In genomic region chr6:109687271-109687721, GRCh38 we compare ENCODE assay signal across 12 cellular contexts. TPM values are rescaled to one million over a fixed set of nuclear protein-coding genes. Genes with fewer than 3 reads are reported as not detected.
DNase-seq lines count a peak whose midpoint lies in the region; ATAC-seq, FAIRE-seq and TF ChIP-seq lines count a peak whose summit lies in the region.
"Had no signal": no experiment of that assay in that cellular context is flagged by ENCODE, and none has a peak within 500 bp of the region (broad histone marks: within the 10 kb centered on the region; RNA-seq: fewer than 3 reads in every experiment).

No MANE protein-coding gene starts in this region.

- H2BK120ac ChIP-seq in H1 (replicated peaks; ENCODE audit: low read depth, low read length) (no peak overlapping the region), H9 (ENCODE audit: low read depth, low read length, poor library complexity, severe bottlenecking) (no peak overlapping the region)

- TF ChIP-seq CTCF in H1 (IDR thresholded peaks at IDR 0.05; ENCODE audit: control extremely low read depth in 1 of 3, insufficient read depth in 1 of 3, low read depth in 1 of 3, low read length in 3 of 3) (no peak), H9 (conservative IDR thresholded peaks at IDR 0.05) (no peak)

- no peak overlapping the region for H3K4me3 Mint-ChIP-seq in H9

- H3K4me1 ChIP-seq in H1 (replicated peaks in 1 of 4; ENCODE audit: control insufficient read depth in 3 of 4, insufficient read depth in 4 of 4, low read length in 3 of 4) = peaks cover 0 to 2% (median 0%) of the 10 kb centered on the region in 4 experiments; a peak in 1 of 7 replicates
- H3K4me1 ChIP-seq in H9 (ENCODE audit: insufficient read depth, low read length) = 0 out of 2 replicates have a peak, but pooled peaks cover 2% of the 10 kb centered on the region

- H3K4ac ChIP-seq in H1 (replicated peaks; ENCODE audit: insufficient read length, low read depth, low read length) (no peak overlapping the region), H9 (ENCODE audit: low read depth, low read length) (no peak overlapping the region)

- no peak for FAIRE-seq in H1 (lab: Jason Lieb, UNC)

- no peak overlapping the region for H3T11ph ChIP-seq in H9 (ENCODE audit: low read length)

- H3K9me3 Mint-ChIP-seq in H9 = peaks cover 18 to 22% of the 10 kb centered on the region in 2 experiments; a peak in 4 of 5 replicates

- peak in 1 of 2 donors; percentile 13 for ATAC-seq in left cardiac atrium
- ATAC-seq in left ventricle myocardium superior = no peak
- ATAC-seq in stimulated activated naive CD8-positive, alpha-beta T cell treated with anti-CD3 and anti-CD28 coated beads, Interleukin-15, Interleukin-2, amounts not matched to agents 100 U/mL and 50 U/mL, for 24 hours = peak; percentile 21

- no peak overlapping the region for H3K27ac Mint-ChIP-seq in H9

- H3K18ac ChIP-seq in H1 (ENCODE audit: extremely low read depth, low read length) (no peak overlapping the region), H9 (ENCODE audit: insufficient read length, low read depth, low read length) (no peak overlapping the region)

- no peaks in the 10 kb centered on the region; a peak in 1 of 4 replicates for H3K9me3 ChIP-seq in H1 (ENCODE audit: insufficient read depth in 2 of 2, low read depth in 1 of 2, low read length in 1 of 2)
- no peaks in the 10 kb centered on the region for H3K9me3 ChIP-seq in H9 (ENCODE audit: control insufficient read depth, low read depth, low read length)

- H3K56ac ChIP-seq in H1 (replicated peaks; ENCODE audit: insufficient read length, low read depth, low read length) (no peak overlapping the region), H9 (ENCODE audit: insufficient read length, low read depth, low read length) (no peak overlapping the region)

- no peak overlapping the region for H2AK5ac ChIP-seq in H1 (ENCODE audit: low read depth, low read length)
- H2AK5ac ChIP-seq in H9 (ENCODE audit: insufficient read length, low read length) = no peak overlapping the region

- H3K23ac ChIP-seq in H1 (ENCODE audit: insufficient read length) (no peak overlapping the region), H9 (ENCODE audit: insufficient read length, low read depth, low read length) (no peak overlapping the region)

- no peak overlapping the region for H3K9ac ChIP-seq in H1 (replicated peaks in 1 of 4; ENCODE audit: extremely low read depth in 1 of 4, low read depth in 3 of 4, low read length in 3 of 4)
- H3K9ac ChIP-seq in H9 (ENCODE audit: extremely low read depth, insufficient read length, low read length) = no peak overlapping the region

- H3K27ac ChIP-seq in H1 (ENCODE audit: low read depth, low read length) = no peak overlapping the region
- H3K27ac ChIP-seq in H9 (ENCODE audit: insufficient read length, low read depth, low read length) = no peak overlapping the region
- H3K27ac ChIP-seq: stomach had no signal

- H4K20me1 ChIP-seq in H1 (replicated peaks in 1 of 2; ENCODE audit: control insufficient read depth in 1 of 2, insufficient read depth in 2 of 2, low read length in 2 of 2) (peaks cover 0 to 1% of the 10 kb centered on the region in 2 experiments), H9 (ENCODE audit: control insufficient read depth, insufficient read depth, insufficient read length) (no peaks in the 10 kb centered on the region)

- no peak overlapping the region for H2BK5ac ChIP-seq in H1 (ENCODE audit: low read depth, low read length)
- H2BK5ac ChIP-seq in H9 (ENCODE audit: insufficient read length, low read length) = no peak overlapping the region

- TF ChIP-seq EP300 in H1 (IDR thresholded peaks at IDR 0.05; ENCODE audit: borderline replicate concordance in 1 of 2, low read depth in 2 of 2, low read length in 2 of 2) = no peak

- H3K36me3 ChIP-seq in H1 (ENCODE audit: control insufficient read depth in 2 of 4, insufficient read depth in 4 of 4, low read length in 3 of 4) = no peaks in the 10 kb centered on the region
- H3K36me3 ChIP-seq: heart left ventricle, stomach had no signal

- H4K8ac ChIP-seq in H1 (ENCODE audit: extremely low read depth, insufficient read depth, low read length) (no peak overlapping the region), H9 (replicated peaks; ENCODE audit: insufficient read length, low read depth, low read length) (no peak overlapping the region)

- intact Hi-C loops in left cardiac atrium (cut with DNase I) (no loop called here), left ventricle myocardium superior (cut with micrococcal nuclease) (no loop called here)

- H3K79me2 ChIP-seq in H1 (ENCODE audit: control insufficient read depth in 1 of 2, insufficient read depth in 2 of 2, low read length in 2 of 2) (peaks cover 0 to 10% of the 10 kb centered on the region in 2 experiments; a peak in 2 of 4 replicates), H9 (ENCODE audit: insufficient read depth, low read length) (peaks cover 2% of the 10 kb centered on the region; the same call in 1 of the 2 replicates)

- no peak overlapping the region for H3K4me2 ChIP-seq in H1 (ENCODE audit: insufficient read depth in 1 of 2, low read depth in 2 of 2, low read length in 2 of 2)
- no peak overlapping the region for H3K4me2 ChIP-seq in H9 (ENCODE audit: insufficient read depth, insufficient read length, low read length)

- 83% methylated on average over 2 of the region's 2 CpGs; no CpG with 5 or more reads in 1 of the 2 experiments for WGBS in H1 (ENCODE audit: extremely low coverage in 1 of 2, insufficient coverage in 1 of 2, insufficient read length in 1 of 2, insufficient replicate concordance in 2 of 2, low coverage in 1 of 2, low lambda C conversion rate in 2 of 2, missing lambda C conversion rate in 1 of 2), 2 experiments
- WGBS in H9 (ENCODE audit: extremely low coverage, insufficient read length, low lambda C conversion rate) = no CpG with 5 or more reads among the region's 2 CpGs

- 0 out of 2 replicates have a peak overlapping the region, but pooled peaks have one; percentile 44 for H2AFZ ChIP-seq in H1 (ENCODE audit: low read length)
- H2AFZ ChIP-seq in H9 (ENCODE audit: low read length) = no peak overlapping the region

- H3K23me2 ChIP-seq in H1 (ENCODE audit: low read depth, low read length) (peaks cover 6% of the 10 kb centered on the region), H9 (ENCODE audit: insufficient read length, low read depth, low read length, poor library complexity, severe bottlenecking) (peaks cover 11% of the 10 kb centered on the region)

- H4K5ac ChIP-seq in H1 (ENCODE audit: insufficient read length, low read depth, low read length) = no peak overlapping the region
- H4K5ac ChIP-seq in H9 (ENCODE audit: insufficient read length, low read depth, low read length) = no peak overlapping the region

- no peak overlapping the region for H2BK15ac ChIP-seq in H1 (ENCODE audit: low read length)
- no peak overlapping the region for H2BK15ac ChIP-seq in H9 (ENCODE audit: low read depth, low read length)

- no peak overlapping the region for H2BK20ac ChIP-seq in H1 (ENCODE audit: low read length)
- H2BK20ac ChIP-seq in H9 (ENCODE audit: low read depth, low read length, poor library complexity, severe bottlenecking) = no peak overlapping the region

- DNase-seq in left cardiac atrium (peak; percentile 34), left ventricle myocardium superior (no peak), NCI-H2171 treated with DMSO at 0.1 percent for 48 hours (lab: John Stamatoyannopoulos, UW) (peak; percentile 64), H1 (ENCODE audit: low read depth in 1 of 2, low spot score in 2 of 2) (no peak), NCI-H345 (lab: John Stamatoyannopoulos, UW) (no peak), H9 (no peak), SHP77 treated with DMSO at 0.1 percent for 48 hours (lab: John Stamatoyannopoulos, UW) (no peak)
- peak; percentile 11 for DNase-seq in stimulated activated naive CD8-positive, alpha-beta T cell treated with anti-CD3 and anti-CD28 coated beads, Interleukin-15, Interleukin-2, amounts not matched to agents 100 U/mL and 50 U/mL, for 24 hours
- DNase-seq: activated T-cell treated with anti-CD3 and anti-CD28 coated beads, Interleukin-2, amount 50 U/mL, for 48 hours; DMS153; stomach had no signal

- peaks cover 15 to 23% of the 10 kb centered on the region in 2 experiments for H3K4me1 Mint-ChIP-seq in H9

- no peak for TF ChIP-seq RAD21 in H1 (IDR thresholded peaks at IDR 0.05 in 1 of 2, conservative IDR thresholded peaks at IDR 0.05 in 1 of 2; ENCODE audit: low read depth in 2 of 2, low read length in 2 of 2)

- no peak for TF ChIP-seq POLR2A in H1 (IDR thresholded peaks at IDR 0.05; ENCODE audit: control extremely low read depth in 1 of 2, low read depth in 2 of 2, low read length in 2 of 2)

- H4K91ac ChIP-seq in H1 (replicated peaks; ENCODE audit: insufficient read length, low read length) = no peak overlapping the region
- no peak overlapping the region for H4K91ac ChIP-seq in H9 (ENCODE audit: insufficient read length, low read depth, low read length)

- H2BK12ac ChIP-seq in H1 (ENCODE audit: low read depth, low read length) (no peak overlapping the region), H9 (ENCODE audit: insufficient read length, low read depth, low read length) (no peak overlapping the region)

- no peaks in the 10 kb centered on the region for H3K79me1 ChIP-seq in H1 (ENCODE audit: low read depth, low read length)
- H3K79me1 ChIP-seq in H9 (ENCODE audit: insufficient read depth, low read depth, low read length, poor library complexity, severe bottlenecking) = no peaks in the 10 kb centered on the region

- POLR2A ChIA-PET in H1 (lab: Charles Lee; ENCODE audit: partially characterized antibody) = interaction anchor here (0.6 kb wide), 1 partner anchor 352 kb away, joined by 3 read pairs; no protein-coding TSS in a partner anchor

- no peak overlapping the region for H3K4me3 ChIP-seq in H1 (ENCODE audit: extremely low read depth in 1 of 4, insufficient read depth in 2 of 4, low read depth in 3 of 4, low read length in 4 of 4)
- H3K4me3 ChIP-seq: heart left ventricle, stomach had no signal

- H3K27me3 ChIP-seq in H1 (replicated peaks in 1 of 4; ENCODE audit: control insufficient read depth in 3 of 4, extremely low read depth in 1 of 4, insufficient read depth in 3 of 4, low read length in 3 of 4) (no peaks in the 10 kb centered on the region), H9 (ENCODE audit: insufficient read depth, low read length) (no peaks in the 10 kb centered on the region)
- H3K27me3 ChIP-seq: heart left ventricle, stomach had no signal

- CTCF ChIA-PET in H1 (lab: Charles Lee; ENCODE audit: partially characterized antibody) = interaction anchor here (0.9 to 2.7 kb wide), 4 partner anchors 8 to 353 kb away, joined by 3 to 7 read pairs (median 4); no protein-coding TSS in a partner anchor

- H3K14ac ChIP-seq in H1 (ENCODE audit: insufficient read length) = no peak overlapping the region
- no peak overlapping the region for H3K14ac ChIP-seq in H9 (ENCODE audit: insufficient read depth, low read length)

- peaks cover 11% of the 10 kb centered on the region for H3K27me3 Mint-ChIP-seq in H9 (ENCODE audit: low read depth)

- peaks cover 3 to 23% (median 20%) of the 10 kb centered on the region in 3 experiments; a peak in 5 of 7 replicates for H3K36me3 Mint-ChIP-seq in H9 (ENCODE audit: insufficient read depth in 1 of 3, low read depth in 3 of 3)

RNA-seq across cellular contexts. Expression of gene AK9, which starts 3.7 kb away (rescaled TPM):
- 1 to 10 TPM; 7.6 to 9.8 TPM for total RNA-seq in left cardiac atrium
- total RNA-seq in left ventricle myocardium superior = 11.7 TPM
- 1.8 and 2.7 TPM in 2 replicates for total RNA-seq in H1 (2021; fragmentation: NEBNext Ultra II Directional; extraction: Animal tissue kit (Norgen Biotek cat#: 25700))
- 1.0 and 2.2 TPM in 2 replicates for polyA plus RNA-seq in H1 (2011; rRNA removed)
- 2.1 TPM for polyA plus RNA-seq in H1 (2011; cell fraction: cytosol; rRNA removed)
- polyA plus RNA-seq in H1 (2011; cell fraction: nucleus; rRNA removed) = 0.94 TPM
- polyA plus RNA-seq in H1 (2012, experiment 1 of 2) = 1.4 to 4.2 TPM (median 2.3 TPM) in 4 replicates
- polyA plus RNA-seq in H1 (2012, experiment 2 of 2) = 0.20 TPM
- polyA plus RNA-seq in H1 (2013, experiment 1 of 2) = 3.2 TPM
- 3.4 TPM for polyA plus RNA-seq in H1 (2013, experiment 2 of 2)
- 0.79 and 1.3 TPM in 2 replicates for polyA minus RNA-seq in H1 (2011; rRNA and poly(A)+ RNA removed)
- 1.3 TPM for polyA minus RNA-seq in H1 (2011; cell fraction: cytosol; rRNA and poly(A)+ RNA removed)
- 3.1 TPM for polyA minus RNA-seq in H1 (2011; cell fraction: nucleus; rRNA and poly(A)+ RNA removed)
- total RNA-seq in H9 (2021) = 2.3 and 3.0 TPM in 2 replicates

RNA-seq across cellular contexts. Expression of gene FIG4, which starts 3.8 kb away (rescaled TPM):
- total RNA-seq in left cardiac atrium (10 to 100 TPM in 1 of 2 donors, 1 to 10 TPM in 1; 8.2 to 11.1 TPM), left ventricle myocardium superior (8.9 TPM), H9 (2021) (23.1 and 23.5 TPM in 2 replicates)
- total RNA-seq in H1 (2021; fragmentation: NEBNext Ultra II Directional; extraction: Animal tissue kit (Norgen Biotek cat#: 25700)) = 21.3 and 21.9 TPM in 2 replicates
- polyA plus RNA-seq in H1 (2011; rRNA removed) = 7.7 and 11.8 TPM in 2 replicates
- 16.6 TPM for polyA plus RNA-seq in H1 (2011; cell fraction: cytosol; rRNA removed)
- polyA plus RNA-seq in H1 (2011; cell fraction: nucleus; rRNA removed) = 8.2 TPM
- polyA plus RNA-seq in H1 (2012, experiment 1 of 2) = 17.4 to 23.1 TPM (median 18.4 TPM) in 4 replicates
- 1.8 TPM for polyA plus RNA-seq in H1 (2012, experiment 2 of 2)
- polyA plus RNA-seq in H1 (2013, experiment 1 of 2) = 13.2 TPM
- polyA plus RNA-seq in H1 (2013, experiment 2 of 2) = 10.8 TPM
- polyA minus RNA-seq in H1 (2011; rRNA and poly(A)+ RNA removed) = 20.0 and 33.3 TPM in 2 replicates
- 15.3 TPM for polyA minus RNA-seq in H1 (2011; cell fraction: cytosol; rRNA and poly(A)+ RNA removed)
- polyA minus RNA-seq in H1 (2011; cell fraction: nucleus; rRNA and poly(A)+ RNA removed) = 27.3 TPM

Comparison
In these comparisons a context has a peak if more than half of its experiments do, and no peak if none do; other contexts are left out.
1. DNase-seq: peak in left cardiac atrium (single experiment), NCI-H2171 treated with DMSO at 0.1 percent for 48 hours (single experiment) and stimulated activated naive CD8-positive, alpha-beta T cell treated with anti-CD3 and anti-CD28 coated beads, Interleukin-15, Interleukin-2, amounts not matched to agents 100 U/mL and 50 U/mL, for 24 hours (single experiment); none in left ventricle myocardium superior (single experiment), H1 (0 of 2), NCI-H345 (single experiment), H9 (single experiment) and SHP77 treated with DMSO at 0.1 percent for 48 hours (single experiment).